In the genomic region with DNA sequence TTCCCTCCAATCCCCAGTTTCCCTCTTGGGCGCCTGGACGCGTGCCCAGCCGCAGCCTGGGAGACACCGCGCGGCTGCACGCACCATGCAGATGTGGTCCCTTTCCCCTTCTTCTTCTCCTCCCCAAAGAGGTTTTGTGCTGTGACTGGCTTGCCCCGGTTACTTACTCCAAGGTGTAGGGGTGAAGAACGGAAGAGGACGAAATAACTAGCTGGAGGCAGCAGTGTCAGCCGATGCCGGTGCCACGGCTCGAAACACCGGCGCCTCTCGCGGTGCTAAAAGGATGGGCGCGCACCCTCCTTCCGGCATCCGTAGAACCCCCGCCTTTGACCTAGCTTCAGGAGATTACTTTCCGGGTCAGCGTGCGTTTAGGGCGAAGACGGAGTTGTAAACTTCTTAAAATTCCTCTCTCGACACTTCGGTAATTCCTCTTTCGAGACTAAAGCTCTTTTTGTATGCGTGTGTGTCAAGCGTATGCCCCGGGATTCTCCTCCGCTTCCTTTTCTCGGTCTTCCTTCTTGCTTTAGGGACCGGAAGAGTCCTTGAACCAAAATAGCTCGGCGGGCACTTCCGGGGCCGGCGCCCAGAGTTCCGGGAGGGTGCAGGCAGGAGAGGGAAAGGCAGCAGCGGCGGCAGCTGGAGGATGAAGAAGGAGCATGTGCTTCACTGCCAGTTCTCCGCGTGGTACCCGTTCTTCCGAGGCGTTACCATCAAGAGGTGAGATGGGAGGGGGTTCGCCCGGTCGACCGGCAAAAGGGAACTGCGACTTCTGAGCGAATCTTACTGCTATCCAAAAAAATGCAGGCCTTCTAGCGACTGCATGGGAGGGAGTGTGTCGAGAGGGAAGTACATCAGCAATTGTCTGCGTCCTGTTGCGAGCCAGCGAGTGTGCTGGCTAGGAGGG, we compare ENCODE assay signal across 8 cellular contexts. TPM values are rescaled to one million over a fixed set of nuclear protein-coding genes. Genes with fewer than 3 reads are reported as not detected.
DNase-seq lines count a peak whose midpoint lies in the region; ATAC-seq, FAIRE-seq and TF ChIP-seq lines count a peak whose summit lies in the region.

A gene with protein sequence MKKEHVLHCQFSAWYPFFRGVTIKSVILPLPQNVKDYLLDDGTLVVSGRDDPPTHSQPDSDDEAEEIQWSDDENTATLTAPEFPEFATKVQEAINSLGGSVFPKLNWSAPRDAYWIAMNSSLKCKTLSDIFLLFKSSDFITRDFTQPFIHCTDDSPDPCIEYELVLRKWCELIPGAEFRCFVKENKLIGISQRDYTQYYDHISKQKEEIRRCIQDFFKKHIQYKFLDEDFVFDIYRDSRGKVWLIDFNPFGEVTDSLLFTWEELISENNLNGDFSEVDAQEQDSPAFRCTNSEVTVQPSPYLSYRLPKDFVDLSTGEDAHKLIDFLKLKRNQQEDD (plus strand): TSS at position 586 of the 904 bp plus-strand sequence. CDS start 58 bp downstream, at position 644.
A gene (minus strand): TSS at position 289 of the 904 bp plus-strand sequence. CDS start 9,600 bp downstream, outside the sequence.

- H3K4me3 ChIP-seq in HepG2 (replicated peaks in 1 of 3; ENCODE audit: insufficient read depth in 1 of 3, low read depth in 2 of 3, low read length in 3 of 3): peak within 1 kb of the TSS; percentile 87 to 94 (median 91)

- CTCF ChIA-PET in HepG2 (lab: Yijun Ruan, JAX; ENCODE audit: low intra/inter-chr PET ratio, low total read pairs): no interaction called here

- TF ChIP-seq EP300 in HepG2 (IDR thresholded peaks at IDR 0.05; ENCODE audit: low read depth in 2 of 2, low read length in 2 of 2) (no peak), HepG2 (CRISPR knock-in tag; IDR thresholded peaks at IDR 0.05; ENCODE audit: borderline replicate concordance) (0 out of 2 replicates have a peak, but pooled peaks have one; percentile 36)

- under 1% methylated on average over 47 of the region's 62 CpGs for WGBS in HepG2 (ENCODE audit: low lambda C conversion rate)

- no peaks in the 10 kb centered on the region for H3K9me3 ChIP-seq in HepG2 (ENCODE audit: low read length)

- intact Hi-C loops in HepG2 (cut with micrococcal nuclease; ENCODE audit: unreplicated experiment): loop anchor here (2.0 kb wide), 1 partner anchor 39 kb away; no protein-coding TSS in a partner anchor

- peak within 1 kb of the TSS; percentile 95 for H3K9ac ChIP-seq in HepG2 (ENCODE audit: insufficient read depth, low read depth, low read length)

- peak within 1 kb of the TSS; percentile 79 for H3K4me2 ChIP-seq in HepG2 (ENCODE audit: low read depth, low read length)

- BruUV-seq in HepG2 (replicated peaks; lab: Mats Ljungman, UMichigan): TSS peak; percentile 67

- H3K27me3 ChIP-seq in HepG2 (ENCODE audit: control insufficient read depth in 1 of 2, insufficient read depth in 2 of 2, low read length in 2 of 2): no peaks in the 10 kb centered on the region; a peak in 1 of 5 replicates

- peak; percentile 23 for FAIRE-seq in HepG2 (lab: Jason Lieb, UNC)

- H2AFZ ChIP-seq in HepG2 (ENCODE audit: low read length): peak within 1 kb of the TSS; percentile 100

- POLR2A ChIA-PET in HepG2 (lab: Yijun Ruan, JAX): interaction anchor here (0.9 to 1.3 kb wide), 4 partner anchors 23 to 436 kb away, joined by 3 to 8 read pairs (median 4); a partner anchor contains a TSS

- TF ChIP-seq CTCF in HepG2 (CRISPR knock-in tag; IDR thresholded peaks at IDR 0.05): peak; percentile 31

- peak; percentile 92 for DNase-seq in CD1c-positive myeloid dendritic cell (ENCODE audit: extremely low spot score)
- peak; percentile 83 for DNase-seq in NCI-H748 (lab: John Stamatoyannopoulos, UW; ENCODE audit: unreplicated experiment)
- peak; percentile 74 to 76 for DNase-seq in activated CD4-positive, alpha-beta T cell treated with anti-CD3 and anti-CD28 coated beads, Interleukin-2, amount 50 U/mL, for 4 hours
- DNase-seq in dermis blood vessel endothelial cell: peak; percentile 92
- DNase-seq in HepG2 (ENCODE audit: low spot score): peak; percentile 81
- peak; percentile 78 to 80 for DNase-seq in stimulated activated CD4-positive, alpha-beta T cell treated with anti-CD3 and anti-CD28 coated beads, Interleukin-2, amount 100 ng/mL, for 48 hours

- H3K79me2 ChIP-seq in HepG2 (ENCODE audit: insufficient read depth, low read length): peaks cover 75% of the 10 kb centered on the region

- peak within 1 kb of the TSS; percentile 92 for H3K27ac ChIP-seq in HepG2 (ENCODE audit: extremely low read length, insufficient read depth, low read length)

- in situ Hi-C loops in HepG2 (cut with HindIII; ENCODE audit: extremely low pct_ligation_motif_present, low pct_unique_long_range_greater_than_20kb): no loop called here

- H3K4me1 ChIP-seq in HepG2 (ENCODE audit: insufficient read depth, low read length): peaks cover 45% of the 10 kb centered on the region

- peaks cover 3 to 16% of the 10 kb centered on the region in 2 experiments for H3K36me3 ChIP-seq in HepG2 (replicated peaks in 1 of 2; ENCODE audit: control insufficient read depth in 1 of 2, insufficient read depth in 2 of 2, low read length in 2 of 2)

- peak; percentile 73 to 75 for TF ChIP-seq POLR2A in HepG2 (IDR thresholded peaks at IDR 0.05; ENCODE audit: insufficient read depth in 1 of 2, low read depth in 2 of 2, low read length in 2 of 2)

- peak; percentile 91 for ATAC-seq in GM19395 (IDR thresholded peaks at IDR 0.05; ENCODE audit: unreplicated experiment)
- peak; percentile 53 for ATAC-seq in HG03558 (IDR thresholded peaks at IDR 0.05; ENCODE audit: extremely low read depth, unreplicated experiment)
- peak; percentile 96 for ATAC-seq in HepG2

- H4K20me1 ChIP-seq in HepG2 (ENCODE audit: insufficient read depth, low read length): no peaks in the 10 kb centered on the region

- TF ChIP-seq RAD21 in HepG2 (CRISPR knock-in tag; IDR thresholded peaks at IDR 0.05): peak; percentile 1; the same call in 1 of the 2 replicates

RNA-seq across cellular contexts. Expression of the first gene that starts in this region (rescaled TPM):
- total RNA-seq in dermis blood vessel endothelial cell: 149 and 233 TPM in 2 replicates
- total RNA-seq in HepG2 (2016; rRNA removed; fragmentation: Illumina TruSeq; extraction: Trizol): 153 and 217 TPM in 2 replicates
- total RNA-seq in HepG2 (2016; cell fraction: cytosol; rRNA removed; fragmentation: Illumina TruSeq; extraction: Trizol; ENCODE audit: low read depth): 38.0 and 41.2 TPM in 2 replicates
- 146 and 228 TPM in 2 replicates for total RNA-seq in HepG2 (2016; cell fraction: insoluble cytoplasmic fraction; rRNA removed; fragmentation: Illumina TruSeq; extraction: Trizol)
- 44.1 and 50.3 TPM in 2 replicates for total RNA-seq in HepG2 (2016; cell fraction: membrane; rRNA removed; fragmentation: Illumina TruSeq; extraction: Trizol)
- 58.1 and 62.8 TPM in 2 replicates for total RNA-seq in HepG2 (2016; cell fraction: nucleus; rRNA removed; fragmentation: Illumina TruSeq; extraction: Trizol)
- polyA plus RNA-seq in HepG2 (2011; rRNA removed): 56.8 and 63.3 TPM in 2 replicates
- polyA plus RNA-seq in HepG2 (2011; cell fraction: cytosol; rRNA removed): 59.6 and 59.8 TPM in 2 replicates
- 27.3 and 29.0 TPM in 2 replicates for polyA plus RNA-seq in HepG2 (2011; cell fraction: nucleus; rRNA removed)
- 65.3 and 99.2 TPM in 2 replicates for polyA plus RNA-seq in HepG2 (2012)
- 25.0 and 26.0 TPM in 2 replicates for polyA plus RNA-seq in HepG2 (2016; cell fraction: cytosol; fragmentation: Illumina TruSeq; extraction: Trizol; ENCODE audit: low read depth)
- 203 and 221 TPM in 2 replicates for polyA plus RNA-seq in HepG2 (2016; cell fraction: insoluble cytoplasmic fraction; fragmentation: Illumina TruSeq; extraction: Trizol; ENCODE audit: low read depth)
- 31.6 and 33.3 TPM in 2 replicates for polyA plus RNA-seq in HepG2 (2016; cell fraction: membrane; fragmentation: Illumina TruSeq; extraction: Trizol; ENCODE audit: low read depth)
- 73.7 and 75.1 TPM in 2 replicates for polyA plus RNA-seq in HepG2 (2016; cell fraction: nucleus; fragmentation: Illumina TruSeq; extraction: Trizol; ENCODE audit: insufficient read depth, low read depth)
- polyA minus RNA-seq in HepG2 (2011; rRNA and poly(A)+ RNA removed; ENCODE audit: low replicate concordance): 194 and 353 TPM in 2 replicates
- 73.6 and 86.4 TPM in 2 replicates for polyA minus RNA-seq in HepG2 (2011; cell fraction: cytosol; rRNA and poly(A)+ RNA removed)
- polyA minus RNA-seq in HepG2 (2011; cell fraction: nucleus; rRNA and poly(A)+ RNA removed): 55.2 and 63.2 TPM in 2 replicates

RNA-seq across cellular contexts. Expression of the second gene that starts in this region (rescaled TPM):
- 86.1 and 90.2 TPM in 2 replicates for total RNA-seq in dermis blood vessel endothelial cell
- 134 and 179 TPM in 2 replicates for total RNA-seq in HepG2 (2016; rRNA removed; fragmentation: Illumina TruSeq; extraction: Trizol)
- total RNA-seq in HepG2 (2016; cell fraction: cytosol; rRNA removed; fragmentation: Illumina TruSeq; extraction: Trizol; ENCODE audit: low read depth): 34.5 and 35.9 TPM in 2 replicates
- 133 and 191 TPM in 2 replicates for total RNA-seq in HepG2 (2016; cell fraction: insoluble cytoplasmic fraction; rRNA removed; fragmentation: Illumina TruSeq; extraction: Trizol)
- total RNA-seq in HepG2 (2016; cell fraction: membrane; rRNA removed; fragmentation: Illumina TruSeq; extraction: Trizol): 49.9 and 52.8 TPM in 2 replicates
- 52.7 and 53.0 TPM in 2 replicates for total RNA-seq in HepG2 (2016; cell fraction: nucleus; rRNA removed; fragmentation: Illumina TruSeq; extraction: Trizol)
- polyA plus RNA-seq in HepG2 (2011; rRNA removed): 57.3 and 79.6 TPM in 2 replicates
- 58.1 and 63.2 TPM in 2 replicates for polyA plus RNA-seq in HepG2 (2011; cell fraction: cytosol; rRNA removed)
- 25.6 and 26.7 TPM in 2 replicates for polyA plus RNA-seq in HepG2 (2011; cell fraction: nucleus; rRNA removed)
- 60.3 and 67.3 TPM in 2 replicates for polyA plus RNA-seq in HepG2 (2012)
- 44.5 and 46.9 TPM in 2 replicates for polyA plus RNA-seq in HepG2 (2016; cell fraction: cytosol; fragmentation: Illumina TruSeq; extraction: Trizol; ENCODE audit: low read depth)
- polyA plus RNA-seq in HepG2 (2016; cell fraction: insoluble cytoplasmic fraction; fragmentation: Illumina TruSeq; extraction: Trizol; ENCODE audit: low read depth): 208 and 231 TPM in 2 replicates
- 41.0 and 45.0 TPM in 2 replicates for polyA plus RNA-seq in HepG2 (2016; cell fraction: membrane; fragmentation: Illumina TruSeq; extraction: Trizol; ENCODE audit: low read depth)
- polyA plus RNA-seq in HepG2 (2016; cell fraction: nucleus; fragmentation: Illumina TruSeq; extraction: Trizol; ENCODE audit: insufficient read depth, low read depth): 70.5 and 93.1 TPM in 2 replicates
- polyA minus RNA-seq in HepG2 (2011; rRNA and poly(A)+ RNA removed; ENCODE audit: low replicate concordance): 23.1 and 74.3 TPM in 2 replicates
- polyA minus RNA-seq in HepG2 (2011; cell fraction: cytosol; rRNA and poly(A)+ RNA removed): 18.8 and 23.8 TPM in 2 replicates
- polyA minus RNA-seq in HepG2 (2011; cell fraction: nucleus; rRNA and poly(A)+ RNA removed): 40.0 and 45.8 TPM in 2 replicates

Comparison
In these comparisons a context has a peak if more than half of its experiments do, and no peak if none do; other contexts are left out.
1. Peak in every context shown above with its lines: DNase-seq, ATAC-seq, H3K4me3 ChIP-seq and H3K27ac ChIP-seq.